Comparison of ENCODE assay signal across 21 cellular contexts in genomic region chr1:162681127-162681435, GRCh38. TPM values are rescaled to one million over a fixed set of nuclear protein-coding genes. Genes with fewer than 3 reads are reported as not detected.
A peak's percentile ranks its signal among the peaks of the same experiment; 100 is the strongest.
DNase-seq lines count a peak whose midpoint lies in the region; TF ChIP-seq lines count a peak whose summit lies in the region.
"Had no signal": no experiment of that assay in that cellular context is flagged by ENCODE, and none has a peak within 500 bp of the region (broad histone marks: within the 10 kb centered on the region; RNA-seq: fewer than 3 reads in every experiment).

No MANE protein-coding gene starts in this region.

- H3K4me3 ChIP-seq in muscle layer of colon (ENCODE audit: low read depth in 1 of 2, low read length in 2 of 2): no peak overlapping the region
- H3K4me3 ChIP-seq in stomach smooth muscle (ENCODE audit: low read length in 2 of 2): peak overlapping the region in 1 of 2 donors; percentile 17
- H3K4me3 ChIP-seq: body of pancreas, MG63, Peyer's patch, SJSA1 had no signal

- H3K9ac ChIP-seq in muscle layer of colon (ENCODE audit: low read length) (no peak overlapping the region), stomach smooth muscle (ENCODE audit: low read length in 2 of 2) (peak overlapping the region; percentile 21 to 35)

- H3K4me1 ChIP-seq in muscle layer of colon (ENCODE audit: insufficient read depth, low read length) (peaks cover 82% of the 10 kb centered on the region), stomach smooth muscle (ENCODE audit: control insufficient read depth, insufficient read depth, low read length) (peaks cover 47% of the 10 kb centered on the region)
- H3K4me1 ChIP-seq: Peyer's patch had no signal

- H3K4me1 Mint-ChIP-seq in HFFc6 (ENCODE audit: low read depth) (peaks cover 97% of the 10 kb centered on the region), chondrocyte (ENCODE audit: low read depth) (peaks cover 68% of the 10 kb centered on the region)
- H3K4me1 Mint-ChIP-seq: activated T-helper 17 cell treated with anti-CD3 and anti-CD28 coated beads, Interleukin-2, amount 50 U/mL, for 72 hours; CD8-positive, alpha-beta memory T cell had no signal

- H3K27me3 ChIP-seq in muscle layer of colon (ENCODE audit: control insufficient read depth in 1 of 2, insufficient read depth in 2 of 2, low read length in 2 of 2): no peaks in the 10 kb centered on the region
- H3K27me3 ChIP-seq in stomach smooth muscle (ENCODE audit: control insufficient read depth in 1 of 2, insufficient read depth in 2 of 2, low read length in 2 of 2): no peaks in the 10 kb centered on the region
- H3K27me3 ChIP-seq: body of pancreas, MG63, Peyer's patch, SJSA1 had no signal

- no peak for DNase-seq in HFFc6
- DNase-seq in chondrocyte (ENCODE audit: low spot score): no peak
- DNase-seq in activated CD4-positive, alpha-beta T cell treated with anti-CD3 and anti-CD28 coated beads, Interleukin-2, amount 50 U/mL, for 4 hours: no peak
- no peak for DNase-seq in NCI-H187 treated with DMSO at 0.1 percent for 48 hours (lab: John Stamatoyannopoulos, UW)
- no peak for DNase-seq in GM19238 (ENCODE audit: insufficient read length, low spot score)
- DNase-seq: activated CD4-positive, alpha-beta T cell treated with anti-CD3 and anti-CD28 coated beads for 48 hours; body of pancreas; CD8-positive, alpha-beta memory T cell; DMS153; glutamatergic neuron; H7; MG63; NCI-H1436; NCI-H524 treated with DMSO at 0.1 percent for 48 hours; Peyer's patch had no signal

- H3K36me3 ChIP-seq in muscle layer of colon (ENCODE audit: insufficient read depth, low read length) (no peaks in the 10 kb centered on the region), stomach smooth muscle (ENCODE audit: control insufficient read depth in 2 of 2, insufficient read depth in 2 of 2, low read length in 2 of 2) (no peaks in the 10 kb centered on the region)
- H3K36me3 ChIP-seq: Peyer's patch had no signal

- H3K27me3 Mint-ChIP-seq in HFFc6 (ENCODE audit: insufficient read depth) (peaks cover 7% of the 10 kb centered on the region), chondrocyte (ENCODE audit: low read depth) (no peaks in the 10 kb centered on the region)
- H3K27me3 Mint-ChIP-seq: activated naive CD8-positive, alpha-beta T cell; activated T-helper 17 cell treated with anti-CD3 and anti-CD28 coated beads, Interleukin-2, amount 50 U/mL, for 72 hours had no signal

- no peaks in the 10 kb centered on the region for H3K9me3 ChIP-seq in muscle layer of colon (ENCODE audit: low read length)
- H3K9me3 ChIP-seq in stomach smooth muscle (ENCODE audit: control insufficient read depth in 2 of 2, low read length in 2 of 2): no peaks in the 10 kb centered on the region
- H3K9me3 ChIP-seq: body of pancreas, Peyer's patch, SJSA1 had no signal

- TF ChIP-seq CTCF in HFFc6 (IDR thresholded peaks at IDR 0.05): no peak
- TF ChIP-seq CTCF in chondrocyte (IDR thresholded peaks at IDR 0.05): no peak

- H3K27ac Mint-ChIP-seq in HFFc6: peak overlapping the region; percentile 88
- H3K27ac Mint-ChIP-seq in chondrocyte (ENCODE audit: unreplicated experiment): peak overlapping the region; percentile 82
- H3K27ac Mint-ChIP-seq: activated naive CD8-positive, alpha-beta T cell; activated T-helper 17 cell treated with anti-CD3 and anti-CD28 coated beads, Interleukin-2, amount 50 U/mL, for 72 hours; CD8-positive, alpha-beta memory T cell; IgD-negative memory B cell had no signal

- peaks cover 25% of the 10 kb centered on the region for H3K9me3 Mint-ChIP-seq in HFFc6
- H3K9me3 Mint-ChIP-seq in chondrocyte (ENCODE audit: low read depth): peaks cover 12% of the 10 kb centered on the region

- H3K27ac ChIP-seq in muscle layer of colon (ENCODE audit: low read depth, low read length) (peak overlapping the region; percentile 40), stomach smooth muscle (ENCODE audit: low read length) (peak overlapping the region; percentile 87)
- H3K27ac ChIP-seq: body of pancreas, SJSA1 had no signal

- H3K4me3 Mint-ChIP-seq in HFFc6: peak overlapping the region; percentile 23
- no peak overlapping the region for H3K4me3 Mint-ChIP-seq in chondrocyte (ENCODE audit: unreplicated experiment)
- H3K4me3 Mint-ChIP-seq: activated naive CD8-positive, alpha-beta T cell; activated T-helper 17 cell treated with anti-CD3 and anti-CD28 coated beads, Interleukin-2, amount 50 U/mL, for 72 hours; CD8-positive, alpha-beta memory T cell had no signal

- H3K36me3 Mint-ChIP-seq in HFFc6 (ENCODE audit: low read depth) (peaks cover 67% of the 10 kb centered on the region), chondrocyte (ENCODE audit: low read depth) (peaks cover 13% of the 10 kb centered on the region)

RNA-seq across cellular contexts. Expression of gene DDR2, which starts 48.8 kb away (rescaled TPM):
- total RNA-seq in HFFc6 (2021; fragmentation: NEBNext Ultra II Directional; extraction: Animal tissue kit (Norgen Biotek cat#: 25700)): 100 to 1,000 TPM; 154 to 218 (median 187) TPM
- 103 to 182 TPM (median 172 TPM) in 3 replicates for total RNA-seq in chondrocyte
